ENCODE assay signal across 31 cellular contexts in genomic region chr21:29511076-29511475, GRCh38.
"Had no signal": no experiment of that assay in that cellular context is flagged by ENCODE, and none has a peak within 500 bp of the region (broad histone marks: within the 10 kb centered on the region; RNA-seq: fewer than 3 reads in every experiment).

No MANE protein-coding gene starts in this region.

- H3K27ac Mint-ChIP-seq: activated CD4-positive, alpha-beta T cell treated with anti-CD3 and anti-CD28 coated beads for 36 hours; activated CD8-positive, alpha-beta memory T cell treated with anti-CD3 and anti-CD28 coated beads, Interleukin-2, amount 10 ng/mL, durations not matched to agents 7 days and 5 days; activated CD8-positive, alpha-beta T cell treated with anti-CD3 and anti-CD28 coated beads, Interleukin-2, amount 10 ng/mL, durations not matched to agents 7 days and 5 days; activated naive CD8-positive, alpha-beta T cell; activated T-cell treated with anti-CD3 and anti-CD28 coated beads, Interleukin-2, amount 50 U/mL, for 72 hours; dendritic cell treated with granulocyte-macrophage colony-stimulating factor and Interleukin-4, amounts not matched to agents 40 ng/mL and 50 ng/mL, for 4 days; endodermal cell; naive B cell; nephron progenitor cell; stimulated activated naive B cell treated with anti-CD40 and anti-IgM and Interleukin-4, amounts not matched to agents 10 μg/mL and 1 μg/mL and 100 μg/mL, for 72 hours; T-cell had no signal

- DNase-seq: activated CD4-positive, alpha-beta T cell treated with anti-CD3 and anti-CD28 coated beads for 36 hours; activated CD4-positive, CD25-positive, alpha-beta regulatory T cell; activated CD8-positive, alpha-beta memory T cell treated with anti-CD3 and anti-CD28 coated beads, Interleukin-2, amount 10 ng/mL, durations not matched to agents 7 days and 5 days; activated CD8-positive, alpha-beta T cell treated with anti-CD3 and anti-CD28 coated beads, Interleukin-2, amount 10 ng/mL, durations not matched to agents 7 days and 5 days; activated naive CD4-positive, alpha-beta T cell treated with Interleukin-2 at 50 U/mL for 16 hours; activated T-cell treated with anti-CD3 and anti-CD28 coated beads for 4 hours; activated T-cell treated with anti-CD3 and anti-CD28 coated beads, Interleukin-2, amount 50 U/mL, for 72 hours; central memory CD4-positive, alpha-beta T cell; endodermal cell; esophagus squamous epithelium; left cardiac atrium; left ventricle myocardium superior; naive B cell; nephron progenitor cell; ovary; psoas muscle; sigmoid colon; stimulated activated CD4-positive, alpha-beta T cell treated with anti-CD3 and anti-CD28 coated beads, Interleukin-15, amount 100 ng/mL, for 24 hours; stimulated activated CD4-positive, alpha-beta T cell treated with anti-CD3 and anti-CD28 coated beads, Interleukin-2, amount 100 ng/mL, for 24 hours; stimulated activated naive B cell treated with anti-CD40 and anti-IgM and Interleukin-4, amounts not matched to agents 10 μg/mL and 1 μg/mL and 100 μg/mL, for 72 hours; stomach; T-cell; thyroid gland; upper lobe of right lung had no signal

- H3K79me2 ChIP-seq: hepatocyte had no signal

- H3K9me3 ChIP-seq: neutrophil, ovary, psoas muscle, thyroid gland had no signal

- H3K4me2 ChIP-seq: hepatocyte had no signal

- H3K27ac ChIP-seq: epithelial cell of prostate, esophagus squamous epithelium, gastroesophageal sphincter, hepatocyte, neutrophil, ovary, psoas muscle, sigmoid colon, stomach, thyroid gland, upper lobe of right lung had no signal

- H3K4me3 ChIP-seq: esophagus squamous epithelium, gastroesophageal sphincter, hepatocyte, ovary, psoas muscle, sigmoid colon, stomach, thyroid gland, upper lobe of right lung had no signal

- H3K27me3 Mint-ChIP-seq: activated CD4-positive, alpha-beta T cell treated with anti-CD3 and anti-CD28 coated beads for 36 hours; activated CD8-positive, alpha-beta memory T cell treated with anti-CD3 and anti-CD28 coated beads, Interleukin-2, amount 10 ng/mL, durations not matched to agents 7 days and 5 days; activated naive CD8-positive, alpha-beta T cell; dendritic cell treated with granulocyte-macrophage colony-stimulating factor and Interleukin-4, amounts not matched to agents 40 ng/mL and 50 ng/mL, for 4 days; naive B cell; stimulated activated naive B cell treated with anti-CD40 and anti-IgM and Interleukin-4, amounts not matched to agents 10 μg/mL and 1 μg/mL and 100 μg/mL, for 72 hours; T-cell had no signal

- H3K27me3 ChIP-seq: esophagus squamous epithelium, gastroesophageal sphincter, hepatocyte, neutrophil, ovary, sigmoid colon, stomach, thyroid gland, upper lobe of right lung had no signal

- ATAC-seq: activated CD4-positive, alpha-beta T cell treated with anti-CD3 and anti-CD28 coated beads for 36 hours; activated CD8-positive, alpha-beta memory T cell treated with anti-CD3 and anti-CD28 coated beads, Interleukin-2, amount 10 ng/mL, durations not matched to agents 7 days and 5 days; activated CD8-positive, alpha-beta T cell treated with anti-CD3 and anti-CD28 coated beads, Interleukin-2, amount 10 ng/mL, durations not matched to agents 7 days and 5 days; activated T-cell treated with anti-CD3 and anti-CD28 coated beads, Interleukin-2, amount 50 U/mL, for 72 hours; gastroesophageal sphincter; left cardiac atrium; left ventricle myocardium superior; psoas muscle; stimulated activated naive B cell treated with anti-CD40 and anti-IgM and Interleukin-4, amounts not matched to agents 10 μg/mL and 1 μg/mL and 100 μg/mL, for 72 hours; T-cell; upper lobe of right lung had no signal

- H2AFZ ChIP-seq: hepatocyte had no signal

- FAIRE-seq: keratinocyte had no signal

- H3K4me3 Mint-ChIP-seq: activated CD4-positive, alpha-beta T cell treated with anti-CD3 and anti-CD28 coated beads for 36 hours; activated CD8-positive, alpha-beta memory T cell treated with anti-CD3 and anti-CD28 coated beads, Interleukin-2, amount 10 ng/mL, durations not matched to agents 7 days and 5 days; activated CD8-positive, alpha-beta T cell treated with anti-CD3 and anti-CD28 coated beads, Interleukin-2, amount 10 ng/mL, durations not matched to agents 7 days and 5 days; activated naive CD8-positive, alpha-beta T cell; activated T-cell treated with anti-CD3 and anti-CD28 coated beads, Interleukin-2, amount 50 U/mL, for 72 hours; dendritic cell treated with granulocyte-macrophage colony-stimulating factor and Interleukin-4, amounts not matched to agents 40 ng/mL and 50 ng/mL, for 4 days; endodermal cell; naive B cell; nephron progenitor cell; stimulated activated naive B cell treated with anti-CD40 and anti-IgM and Interleukin-4, amounts not matched to agents 10 μg/mL and 1 μg/mL and 100 μg/mL, for 72 hours; T-cell had no signal

- H3K4me1 ChIP-seq: esophagus squamous epithelium, gastroesophageal sphincter, psoas muscle, sigmoid colon, stomach, thyroid gland, upper lobe of right lung had no signal

- H3K36me3 ChIP-seq: esophagus squamous epithelium, gastroesophageal sphincter, neutrophil, ovary, sigmoid colon, thyroid gland, upper lobe of right lung had no signal

- H3K36me3 Mint-ChIP-seq: activated CD8-positive, alpha-beta memory T cell treated with anti-CD3 and anti-CD28 coated beads, Interleukin-2, amount 10 ng/mL, durations not matched to agents 7 days and 5 days had no signal

- H3K4me1 Mint-ChIP-seq: endodermal cell; naive B cell; stimulated activated naive B cell treated with anti-CD40 and anti-IgM and Interleukin-4, amounts not matched to agents 10 μg/mL and 1 μg/mL and 100 μg/mL, for 72 hours had no signal
